27 cellular contexts compared by ENCODE assay signal in genomic region chr21:38794978-38795377, GRCh38. TPM values are rescaled to one million over a fixed set of nuclear protein-coding genes. Genes with fewer than 3 reads are reported as not detected.
DNase-seq lines count a peak whose midpoint lies in the region; ATAC-seq and TF ChIP-seq lines count a peak whose summit lies in the region.
"Had no signal": no experiment of that assay in that cellular context is flagged by ENCODE, and none has a peak within 500 bp of the region (broad histone marks: within the 10 kb centered on the region; RNA-seq: fewer than 3 reads in every experiment).

No MANE protein-coding gene starts in this region.

- TF ChIP-seq POLR2A in ovary (IDR thresholded peaks at IDR 0.05), result no peak

- peak overlapping the region; percentile 54 for H3K27ac Mint-ChIP-seq in Calu3 (ENCODE audit: unreplicated experiment)
- H3K27ac Mint-ChIP-seq in endodermal cell, result no peak overlapping the region
- H3K27ac Mint-ChIP-seq: activated naive CD4-positive, alpha-beta T cell treated with anti-CD3 and anti-CD28 coated beads, Interleukin-2, amount 50 U/mL, for 24 hours; activated T-helper 1 cell treated with anti-CD3 and anti-CD28 coated beads, Interleukin-12 subunit alpha, Interleukin-12 subunit beta, Interleukin-2, Interleukin-4 antibody, amounts not matched to agents 30 ng/mL and 10 ng/mL and 1 ng/mL, durations not matched to agents 14 hours and 24 hours and 36 hours; CD8-positive, alpha-beta T cell; T-helper 1 cell treated with Interleukin-12 subunit alpha and Interleukin-12 subunit beta and Interleukin-4 antibody, amounts not matched to agents 30 μg/mL and 1 μg/mL, for 36 hours had no signal

- H3K4me1 Mint-ChIP-seq in Calu3 (ENCODE audit: low read depth, unreplicated experiment) (peaks cover 47% of the 10 kb centered on the region), endodermal cell (peaks cover 23% of the 10 kb centered on the region)

- no peak overlapping the region for H3K27ac ChIP-seq in endodermal cell (ENCODE audit: low read depth, low read length)
- H3K27ac ChIP-seq in mesenchymal stem cell (ENCODE audit: low read length, poor library complexity, severe bottlenecking), result no peak overlapping the region
- H3K27ac ChIP-seq in ovary, result no peak overlapping the region
- H3K27ac ChIP-seq: ascending aorta, GM23248, PC-9, spleen, thoracic aorta had no signal

- peaks cover 9% of the 10 kb centered on the region for H3K4me1 ChIP-seq in endodermal cell (ENCODE audit: control insufficient read depth, insufficient read depth, low read length)
- peaks cover 25% of the 10 kb centered on the region for H3K4me1 ChIP-seq in mesenchymal stem cell (ENCODE audit: control insufficient read depth, insufficient read depth, low read depth, low read length)
- no peaks in the 10 kb centered on the region for H3K4me1 ChIP-seq in ovary (ENCODE audit: insufficient read depth)
- H3K4me1 ChIP-seq: ascending aorta, spleen had no signal

- no peak overlapping the region for H3K14ac ChIP-seq in mesenchymal stem cell (ENCODE audit: low read length in 2 of 2)

- no peak overlapping the region for H4K8ac ChIP-seq in mesenchymal stem cell (ENCODE audit: low read length)

- no peaks in the 10 kb centered on the region for H3K79me1 ChIP-seq in mesenchymal stem cell (replicated peaks; ENCODE audit: low read length, poor library complexity, severe bottlenecking)

- H2AFZ ChIP-seq in mesenchymal stem cell (ENCODE audit: low read depth, low read length), result no peak overlapping the region
- H2AFZ ChIP-seq: GM23248, PC-9 had no signal

- H2BK120ac ChIP-seq in mesenchymal stem cell (ENCODE audit: low read depth, low read length), result no peak overlapping the region

- no peak for ATAC-seq in HG02885 (IDR thresholded peaks at IDR 0.05; ENCODE audit: poor library complexity, unreplicated experiment)
- no peak for ATAC-seq in GM18498 (IDR thresholded peaks at IDR 0.05; ENCODE audit: unreplicated experiment)
- ATAC-seq: CD8-positive, alpha-beta T cell had no signal

- peak; percentile 24 for TF ChIP-seq CTCF in Calu3 (IDR thresholded peaks at IDR 0.05; ENCODE audit: unreplicated experiment)
- TF ChIP-seq CTCF in endodermal cell (conservative IDR thresholded peaks at IDR 0.05), result peak; percentile 19
- no peak for TF ChIP-seq CTCF in ovary (IDR thresholded peaks at IDR 0.05)

- H3K27me3 Mint-ChIP-seq in Calu3 (ENCODE audit: unreplicated experiment) (no peaks in the 10 kb centered on the region), endodermal cell (ENCODE audit: insufficient read depth) (no peaks in the 10 kb centered on the region)
- H3K27me3 Mint-ChIP-seq: activated naive CD4-positive, alpha-beta T cell treated with anti-CD3 and anti-CD28 coated beads, Interleukin-2, amount 50 U/mL, for 24 hours had no signal

- no peak overlapping the region for H3K18ac ChIP-seq in mesenchymal stem cell (ENCODE audit: low read depth in 1 of 2, low read length in 2 of 2)

- H3K9me3 Mint-ChIP-seq in Calu3 (ENCODE audit: low read depth, unreplicated experiment) (peaks cover 2% of the 10 kb centered on the region), endodermal cell (no peaks in the 10 kb centered on the region)
- H3K9me3 Mint-ChIP-seq: activated naive CD4-positive, alpha-beta T cell treated with anti-CD3 and anti-CD28 coated beads, Interleukin-2, amount 50 U/mL, for 24 hours; activated T-helper 1 cell treated with anti-CD3 and anti-CD28 coated beads, Interleukin-12 subunit alpha, Interleukin-12 subunit beta, Interleukin-2, Interleukin-4 antibody, amounts not matched to agents 30 ng/mL and 10 ng/mL and 1 ng/mL, durations not matched to agents 14 hours and 24 hours and 36 hours; CD8-positive, alpha-beta T cell; T-helper 1 cell treated with Interleukin-12 subunit alpha and Interleukin-12 subunit beta and Interleukin-4 antibody, amounts not matched to agents 30 μg/mL and 1 μg/mL, for 36 hours had no signal

- DNase-seq in Calu3 (no peak), NCI-H2196 treated with DMSO at 0.1 percent for 48 hours (lab: John Stamatoyannopoulos, UW; ENCODE audit: unreplicated experiment) (peak; percentile 30), endodermal cell (no peak), mesenchymal stem cell (no peak), ovary (no peak), SK-N-DZ (ENCODE audit: low spot score) (no peak)
- DNase-seq: activated CD4-positive, alpha-beta T cell treated with anti-CD3 and anti-CD28 coated beads for 48 hours; CD8-positive, alpha-beta T cell; erythroblast; foreskin melanocyte; GM23248; hippocampal formation; naive B cell; NCI-H82; occipital lobe; SJCRH30; spleen; stimulated activated CD4-positive, alpha-beta T cell treated with anti-CD3 and anti-CD28 coated beads, Interleukin-4, amount 100 ng/mL, for 1 hour; stimulated activated naive CD4-positive, alpha-beta T cell had no signal

- H3K9me3 ChIP-seq in endodermal cell (ENCODE audit: control insufficient read depth, low read length) (no peaks in the 10 kb centered on the region), mesenchymal stem cell (ENCODE audit: control insufficient read depth, low read length) (peaks cover 3% of the 10 kb centered on the region), ovary (no peaks in the 10 kb centered on the region)
- H3K9me3 ChIP-seq: SJCRH30, thoracic aorta had no signal

- H3K4me3 Mint-ChIP-seq in Calu3 (ENCODE audit: low read depth, unreplicated experiment) (no peak overlapping the region), endodermal cell (no peak overlapping the region)
- H3K4me3 Mint-ChIP-seq: activated naive CD4-positive, alpha-beta T cell treated with anti-CD3 and anti-CD28 coated beads, Interleukin-2, amount 50 U/mL, for 24 hours; activated T-helper 1 cell treated with anti-CD3 and anti-CD28 coated beads, Interleukin-12 subunit alpha, Interleukin-12 subunit beta, Interleukin-2, Interleukin-4 antibody, amounts not matched to agents 30 ng/mL and 10 ng/mL and 1 ng/mL, durations not matched to agents 14 hours and 24 hours and 36 hours; CD8-positive, alpha-beta T cell; T-helper 1 cell treated with Interleukin-12 subunit alpha and Interleukin-12 subunit beta and Interleukin-4 antibody, amounts not matched to agents 30 μg/mL and 1 μg/mL, for 36 hours had no signal

- CTCF ChIA-PET in Calu3 (lab: Charles Lee), result no interaction called here

- no peak overlapping the region for H2BK15ac ChIP-seq in mesenchymal stem cell (ENCODE audit: low read depth, poor library complexity, severe bottlenecking)

- H3K4me3 ChIP-seq in endodermal cell (ENCODE audit: low read length), result no peak overlapping the region
- no peak overlapping the region for H3K4me3 ChIP-seq in mesenchymal stem cell (ENCODE audit: insufficient read depth in 1 of 2, low read depth in 1 of 2, low read length in 2 of 2)
- H3K4me3 ChIP-seq in ovary, result no peak overlapping the region
- H3K4me3 ChIP-seq: ascending aorta, GM23248, PC-9, SJCRH30, spleen, thoracic aorta had no signal

- H2AK5ac ChIP-seq in mesenchymal stem cell (ENCODE audit: low read length, severe bottlenecking), result no peak overlapping the region

- H3K9ac ChIP-seq in endodermal cell (ENCODE audit: extremely low read depth, low read length, poor library complexity, severe bottlenecking) (no peak overlapping the region), mesenchymal stem cell (ENCODE audit: low read length) (no peak overlapping the region)
- H3K9ac ChIP-seq: GM23248 had no signal

- H2BK5ac ChIP-seq in mesenchymal stem cell (ENCODE audit: low read depth, low read length, poor library complexity, severe bottlenecking), result no peak overlapping the region

- peak overlapping the region; percentile 44 to 91 for H2BK12ac ChIP-seq in mesenchymal stem cell (ENCODE audit: low read length in 2 of 2)

- H3K36me3 ChIP-seq in endodermal cell (ENCODE audit: control insufficient read depth, insufficient read depth, low read length) (no peaks in the 10 kb centered on the region), mesenchymal stem cell (ENCODE audit: control insufficient read depth in 1 of 2, insufficient read depth in 2 of 2, low read depth in 1 of 2, low read length in 2 of 2) (no peaks in the 10 kb centered on the region), ovary (no peaks in the 10 kb centered on the region)
- H3K36me3 ChIP-seq: ascending aorta, SJCRH30, spleen, thoracic aorta had no signal

- no peak for TF ChIP-seq EP300 in ovary (IDR thresholded peaks at IDR 0.05)

- no peak overlapping the region for H3K4ac ChIP-seq in mesenchymal stem cell (ENCODE audit: low read depth in 1 of 2, low read length in 2 of 2)

- no peak overlapping the region for H3K4me2 ChIP-seq in mesenchymal stem cell (ENCODE audit: low read length, poor library complexity, severe bottlenecking)
- H3K4me2 ChIP-seq: PC-9 had no signal

- no peak overlapping the region for H4K91ac ChIP-seq in mesenchymal stem cell (ENCODE audit: low read length)

- no peak overlapping the region for H3K23ac ChIP-seq in mesenchymal stem cell (ENCODE audit: low read length in 2 of 2)

- H3K36me3 Mint-ChIP-seq in Calu3 (ENCODE audit: insufficient read depth, unreplicated experiment) (peaks cover 7% of the 10 kb centered on the region), endodermal cell (ENCODE audit: low read depth) (no peaks in the 10 kb centered on the region)
- H3K36me3 Mint-ChIP-seq: activated naive CD4-positive, alpha-beta T cell treated with anti-CD3 and anti-CD28 coated beads, Interleukin-2, amount 50 U/mL, for 24 hours; CD8-positive, alpha-beta T cell had no signal

- no TSS peak for BruUV-seq in Calu3 (replicated peaks; lab: Mats Ljungman, UMichigan)

- 89 to 90% methylated on average over 6 of the region's 6 CpGs for WGBS in endodermal cell (ENCODE audit: insufficient coverage in 1 of 2, insufficient read length in 1 of 2), 2 experiments
- 93% methylated on average over 6 of the region's 6 CpGs for WGBS in mesenchymal stem cell
- WGBS in ovary, 3 donors, result 81 to 87% (median 83%) methylated on average over 6 of the region's 6 CpGs

- no peaks in the 10 kb centered on the region for H3K27me3 ChIP-seq in endodermal cell (ENCODE audit: control insufficient read depth, insufficient read depth, low read length, poor library complexity, severe bottlenecking)
- peaks cover 0 to 10% of the 10 kb centered on the region in 2 experiments for H3K27me3 ChIP-seq in mesenchymal stem cell (ENCODE audit: control insufficient read depth in 1 of 2, insufficient read depth in 1 of 2, low read length in 2 of 2)
- no peaks in the 10 kb centered on the region for H3K27me3 ChIP-seq in ovary
- H3K27me3 ChIP-seq: ascending aorta, SJCRH30, spleen had no signal

- intact Hi-C loops in Calu3 (cut with micrococcal nuclease; ENCODE audit: unreplicated experiment), result loop anchor here (5.0 kb wide), 1 partner anchor 332 kb away; no protein-coding TSS in a partner anchor
- intact Hi-C loops in ovary (cut with DNase I), result no loop called here

RNA-seq across cellular contexts. Expression of gene ETS2, which starts 10.8 kb away (rescaled TPM):
- total RNA-seq in Calu3 (2022) (49.9 and 63.3 TPM in 2 replicates), endodermal cell (100 to 1,000 TPM in 1 of 2 donors, 10 to 100 TPM in 1; 98.4 to 102 TPM), ovary (100 to 1,000 TPM in 2 of 7 donors, 10 to 100 TPM in 5; 57.5 to 152 (median 79.6) TPM)
- polyA plus RNA-seq in endodermal cell (2013, experiment 1 of 2), result 25.0 TPM
- polyA plus RNA-seq in endodermal cell (2013, experiment 2 of 2), result 24.8 TPM
- 85.3 TPM for polyA plus RNA-seq in mesenchymal stem cell (2013, experiment 1 of 2)
- 83.5 TPM for polyA plus RNA-seq in mesenchymal stem cell (2013, experiment 2 of 2)
- 10 to 100 TPM; 35.8 to 81.1 TPM for polyA plus RNA-seq in ovary
- 9.5 and 10.3 TPM in 2 replicates for polyA plus RNA-seq in SK-N-DZ (2014; cell fraction: cytosol; rRNA removed)
- polyA plus RNA-seq in SK-N-DZ (2014; cell fraction: nucleus; rRNA removed), result 8.1 and 8.4 TPM in 2 replicates

Comparison
In these comparisons a context has a peak if more than half of its experiments do, and no peak if none do; other contexts are left out.
1. CTCF ChIP-seq: peak in Calu3 (single experiment) and endodermal cell (single experiment); none in ovary (0 of 3).